Comparison of ENCODE assay signal across 24 cellular contexts in genomic region chr2:207683438-207683837, GRCh38. TPM values are rescaled to one million over a fixed set of nuclear protein-coding genes. Genes with fewer than 3 reads are reported as not detected.
DNase-seq lines count a peak whose midpoint lies in the region; ATAC-seq and TF ChIP-seq lines count a peak whose summit lies in the region.
"Had no signal": no experiment of that assay in that cellular context is flagged by ENCODE, and none has a peak within 500 bp of the region (broad histone marks: within the 10 kb centered on the region; RNA-seq: fewer than 3 reads in every experiment).

No MANE protein-coding gene starts in this region.

- TF ChIP-seq CTCF in AG09309 (IDR thresholded peaks at IDR 0.05; ENCODE audit: control insufficient read depth, insufficient read depth, low read depth, low read length, missing control alignments) (no peak), IMR-90 (conservative IDR thresholded peaks at IDR 0.05; ENCODE audit: low read depth, low read length) (no peak), chondrocyte (IDR thresholded peaks at IDR 0.05) (no peak), osteoblast (IDR thresholded peaks at IDR 0.05; ENCODE audit: extremely low read depth, low read depth, low read length) (no peak), RWPE1 (conservative IDR thresholded peaks at IDR 0.05; ENCODE audit: low read depth) (no peak), WERI-Rb-1 (IDR thresholded peaks at IDR 0.05; ENCODE audit: low read depth, low read length) (no peak)

- H3K4ac ChIP-seq in IMR-90 (ENCODE audit: low read depth, low read length): peak overlapping the region; percentile 72

- BruUV-seq in IMR-90 (replicated peaks; lab: Mats Ljungman, UMichigan): no TSS peak

- intact Hi-C loops in IMR-90 (cut with micrococcal nuclease): loop anchor here (5.0 kb wide), 1 partner anchor 41 kb away; no protein-coding TSS in a partner anchor

- 88% methylated on average over 3 of the region's 5 CpGs; no CpG with 5 or more reads in 1 of the 2 experiments for WGBS in IMR-90 (ENCODE audit: extremely low coverage in 2 of 2, insufficient read length in 1 of 2), 2 experiments

- no peaks in the 10 kb centered on the region for H3K79me1 ChIP-seq in IMR-90 (ENCODE audit: low read depth in 1 of 2, low read length in 2 of 2)

- 0 out of 2 replicates have a peak overlapping the region, but pooled peaks have one; percentile 6 for H2BK120ac ChIP-seq in IMR-90 (ENCODE audit: low read depth, low read length)

- no peak overlapping the region for H3K4me3 Mint-ChIP-seq in chondrocyte (ENCODE audit: unreplicated experiment)
- H3K4me3 Mint-ChIP-seq: central memory CD8-positive, alpha-beta T cell; memory B cell; naive thymus-derived CD4-positive, alpha-beta T cell had no signal

- POLR2A ChIA-PET in IMR-90 (lab: Charles Lee; ENCODE audit: unreplicated experiment) (no interaction called here), RWPE1 (lab: Yijun Ruan, JAX; ENCODE audit: low non-redundant PET) (interaction anchor here (0.9 to 1.1 kb wide), 2 partner anchors 28 to 57 kb away, joined by 3 to 4 read pairs; partner anchors contain the start of gene CCNYL1)

- H3K27ac Mint-ChIP-seq in chondrocyte (ENCODE audit: unreplicated experiment): peak overlapping the region; percentile 88
- H3K27ac Mint-ChIP-seq: memory B cell had no signal

- H3K18ac ChIP-seq in IMR-90 (ENCODE audit: low read depth, low read length): no peak overlapping the region

- no peaks in the 10 kb centered on the region for H3K79me2 ChIP-seq in osteoblast (ENCODE audit: insufficient read depth, low read length)

- dilution Hi-C loops in IMR-90 (cut with HindIII; ENCODE audit: low sequenced_read_pairs, unreplicated experiment): no loop called here

- H3K9me1 ChIP-seq in IMR-90 (ENCODE audit: insufficient read depth, low read length): peaks cover 3% of the 10 kb centered on the region; the same call in 1 of the 2 replicates

- no peak overlapping the region for H3K14ac ChIP-seq in IMR-90 (replicated peaks; ENCODE audit: low read depth, low read length)

- no peak overlapping the region for H4K8ac ChIP-seq in IMR-90 (ENCODE audit: low read depth in 2 of 2, low read length in 2 of 2)

- peaks cover 6% of the 10 kb centered on the region for H3K4me1 ChIP-seq in IMR-90 (ENCODE audit: control insufficient read depth, insufficient read depth, low read length)
- H3K4me1 ChIP-seq in osteoblast (ENCODE audit: insufficient read depth, low read length): peaks cover 14% of the 10 kb centered on the region
- H3K4me1 ChIP-seq: heart right ventricle had no signal

- H3K23ac ChIP-seq in IMR-90 (ENCODE audit: low read depth, low read length): no peak overlapping the region

- peak; percentile 2 for DNase-seq in AG09309 (ENCODE audit: low read depth)
- DNase-seq in IMR-90: no peak
- DNase-seq in chondrocyte (ENCODE audit: low spot score): no peak
- peak; percentile 79 for DNase-seq in osteoblast (ENCODE audit: insufficient read length, low spot score, missing footprints)
- DNase-seq in substantia nigra (lab: John Stamatoyannopoulos, UW): no peak
- no peak for DNase-seq in RWPE1 (ENCODE audit: low spot score)
- no peak for DNase-seq in WERI-Rb-1
- DNase-seq in cortex of kidney (lab: John Stamatoyannopoulos, UW): no peak
- DNase-seq: activated CD4-positive, alpha-beta T cell treated with anti-CD3 and anti-CD28 coated beads, Interleukin-2, amount 50 U/mL, for 48 hours; activated CD8-positive, alpha-beta memory T cell treated with anti-CD3 and anti-CD28 coated beads, Interleukin-2, amount 50 U/mL, for 4 hours; anterior cingulate cortex; heart right ventricle; Kasumi-1; naive thymus-derived CD4-positive, alpha-beta T cell; NCI-H1694; NCI-H774; nucleus accumbens; SHP77; stimulated activated CD4-positive, alpha-beta T cell treated with anti-CD3 and anti-CD28 coated beads, Interleukin-2, amount 100 ng/mL, for 24 hours had no signal

- peak overlapping the region; percentile 38; the same call in 1 of the 2 replicates for H2BK20ac ChIP-seq in IMR-90 (ENCODE audit: low read depth, low read length)

- no peak overlapping the region for H4K91ac ChIP-seq in IMR-90 (ENCODE audit: insufficient read depth, low read depth, low read length)

- CTCF ChIA-PET in IMR-90 (lab: Yijun Ruan, JAX): no interaction called here
- CTCF ChIA-PET in RWPE1 (lab: Yijun Ruan, JAX): no interaction called here

- H4K5ac ChIP-seq in IMR-90 (ENCODE audit: low read depth, low read length): no peak overlapping the region

- no peak overlapping the region for H2BK5ac ChIP-seq in IMR-90 (ENCODE audit: low read depth, low read length, poor library complexity, severe bottlenecking)

- no peak overlapping the region; the same call in 1 of the 2 replicates for H2AK5ac ChIP-seq in IMR-90 (ENCODE audit: low read depth, low read length)

- no peaks in the 10 kb centered on the region for H3K36me3 Mint-ChIP-seq in chondrocyte (ENCODE audit: low read depth)
- H3K36me3 Mint-ChIP-seq: activated naive CD4-positive, alpha-beta T cell treated with anti-CD3 and anti-CD28 coated beads, Interleukin-2, amount 50 U/mL, for 72 hours had no signal

- no peaks in the 10 kb centered on the region for H3K9me3 Mint-ChIP-seq in chondrocyte (ENCODE audit: low read depth)
- H3K9me3 Mint-ChIP-seq: activated naive CD4-positive, alpha-beta T cell treated with anti-CD3 and anti-CD28 coated beads, Interleukin-2, amount 50 U/mL, for 72 hours; central memory CD8-positive, alpha-beta T cell; memory B cell; naive thymus-derived CD4-positive, alpha-beta T cell had no signal

- H3K9me3 ChIP-seq in IMR-90 (ENCODE audit: control insufficient read depth, insufficient read depth, low read length) (no peaks in the 10 kb centered on the region; the same call in 1 of the 2 replicates), osteoblast (ENCODE audit: low read depth, low read length) (no peaks in the 10 kb centered on the region), WERI-Rb-1 (ENCODE audit: severe bottlenecking) (no peaks in the 10 kb centered on the region)
- H3K9me3 ChIP-seq: heart right ventricle had no signal

- TF ChIP-seq RAD21 in IMR-90 (IDR thresholded peaks at IDR 0.05; ENCODE audit: low read length): no peak

- H3K36me3 ChIP-seq in IMR-90 (ENCODE audit: control insufficient read depth, insufficient read depth, low read length) (no peaks in the 10 kb centered on the region), osteoblast (ENCODE audit: insufficient read depth, low read length) (no peaks in the 10 kb centered on the region), WERI-Rb-1 (no peaks in the 10 kb centered on the region)
- H3K36me3 ChIP-seq: heart right ventricle had no signal

- H3K27ac ChIP-seq in IMR-90 (ENCODE audit: insufficient read depth, low read length): no peak overlapping the region
- H3K27ac ChIP-seq in osteoblast (ENCODE audit: low read depth, low read length): peak overlapping the region; percentile 53
- H3K27ac ChIP-seq in substantia nigra (ENCODE audit: low read depth, low read length, poor library complexity, severe bottlenecking): no peak overlapping the region
- no peak overlapping the region for H3K27ac ChIP-seq in RWPE1
- no peak overlapping the region for H3K27ac ChIP-seq in WERI-Rb-1
- H3K27ac ChIP-seq: C4-2B, heart right ventricle, skin epidermis had no signal

- ATAC-seq in IMR-90 (ENCODE audit: low read depth): peak; percentile 13
- ATAC-seq: heart right ventricle; naive thymus-derived CD4-positive, alpha-beta T cell had no signal

- H3K27me3 ChIP-seq in IMR-90 (ENCODE audit: control insufficient read depth, insufficient read depth, low read length) (no peaks in the 10 kb centered on the region), osteoblast (ENCODE audit: insufficient read depth, low read length) (peaks cover 10% of the 10 kb centered on the region), WERI-Rb-1 (ENCODE audit: insufficient read depth, low read depth, severe bottlenecking) (no peaks in the 10 kb centered on the region)

- no peak overlapping the region for H3K4me2 ChIP-seq in IMR-90 (ENCODE audit: low read depth, low read length)
- H3K4me2 ChIP-seq in osteoblast (ENCODE audit: insufficient read depth, low read length): peak overlapping the region; percentile 53

- H3K9ac ChIP-seq in IMR-90 (ENCODE audit: low read depth, low read length): no peak overlapping the region

- no peak overlapping the region for H2AK9ac ChIP-seq in IMR-90 (replicated peaks; ENCODE audit: low read depth, low read length, poor library complexity)

- H2BK15ac ChIP-seq in IMR-90 (ENCODE audit: low read depth, low read length): 0 out of 3 replicates have a peak overlapping the region, but pooled peaks have one; percentile 12

- H3K4me3 ChIP-seq in AG09309 (ENCODE audit: control insufficient read depth, low read depth, low read length): no peak overlapping the region
- no peak overlapping the region for H3K4me3 ChIP-seq in IMR-90 (ENCODE audit: insufficient read depth, low read depth, low read length)
- no peak overlapping the region for H3K4me3 ChIP-seq in osteoblast (ENCODE audit: insufficient read depth, low read length)
- H3K4me3 ChIP-seq in WERI-Rb-1 (ENCODE audit: low read depth, low read length): no peak overlapping the region
- H3K4me3 ChIP-seq: heart right ventricle, skin epidermis had no signal

- in situ Hi-C loops in IMR-90 (cut with MboI; ENCODE audit: low sequenced_read_pairs): no loop called here

- peaks cover 17% of the 10 kb centered on the region for H3K4me1 Mint-ChIP-seq in chondrocyte (ENCODE audit: low read depth)
- H3K4me1 Mint-ChIP-seq: central memory CD8-positive, alpha-beta T cell had no signal

- H3K56ac ChIP-seq in IMR-90 (ENCODE audit: extremely low read depth, insufficient read depth, low read length): no peak overlapping the region

- H3K27me3 Mint-ChIP-seq in chondrocyte (ENCODE audit: low read depth): no peaks in the 10 kb centered on the region
- H3K27me3 Mint-ChIP-seq: memory B cell had no signal

- H4K20me1 ChIP-seq in IMR-90 (ENCODE audit: insufficient read depth, low read length): peaks cover 4% of the 10 kb centered on the region; the same call in 1 of the 2 replicates
- H4K20me1 ChIP-seq in osteoblast (ENCODE audit: insufficient read depth, low read length): no peaks in the 10 kb centered on the region

- no peak overlapping the region for H2AFZ ChIP-seq in IMR-90 (replicated peaks; ENCODE audit: low read length, poor library complexity)
- no peak overlapping the region for H2AFZ ChIP-seq in osteoblast (ENCODE audit: low read length)

- TF ChIP-seq POLR2A in IMR-90 (IDR thresholded peaks at IDR 0.05; ENCODE audit: low read depth, low read length): no peak

TF ChIP-seq in IMR-90, 13 proteins besides CTCF, POLR2A, EP300 and RAD21 (continues in another document):
- TF ChIP-seq MAFK (IDR thresholded peaks at IDR 0.05; ENCODE audit: low read depth, low read length): no peak

RNA-seq across cellular contexts. Expression of gene CCNYL1, which starts 28.0 kb away (rescaled TPM):
- total RNA-seq in IMR-90 (2012; rRNA removed) (5.4 and 6.7 TPM in 2 replicates), chondrocyte (17.4 to 25.3 TPM (median 24.7 TPM) in 3 replicates), osteoblast (14.1 and 15.9 TPM in 2 replicates)
- 5.7 and 7.3 TPM in 2 replicates for polyA plus RNA-seq in IMR-90 (2012; rRNA removed)
- polyA plus RNA-seq in IMR-90 (2012; cell fraction: cytosol; rRNA removed): 2.9 and 3.5 TPM in 2 replicates
- 3.3 and 13.0 TPM in 2 replicates for polyA plus RNA-seq in IMR-90 (2012; cell fraction: nucleus; rRNA removed; ENCODE audit: low replicate concordance)

RNA-seq across cellular contexts. Expression of gene METTL21A, which starts 58.2 kb away (rescaled TPM):
- total RNA-seq in IMR-90 (2012; rRNA removed): 5.9 and 11.4 TPM in 2 replicates
- 11.1 and 11.6 TPM in 2 replicates for polyA plus RNA-seq in IMR-90 (2012; rRNA removed)
- polyA plus RNA-seq in IMR-90 (2012; cell fraction: cytosol; rRNA removed): 10.6 and 10.7 TPM in 2 replicates
- polyA plus RNA-seq in IMR-90 (2012; cell fraction: nucleus; rRNA removed; ENCODE audit: low replicate concordance): 3.7 and 5.9 TPM in 2 replicates
- total RNA-seq in chondrocyte: 11.8 to 16.1 TPM (median 12.7 TPM) in 3 replicates
- total RNA-seq in osteoblast: 8.5 and 13.4 TPM in 2 replicates

Comparison
In these comparisons a context has a peak if more than half of its experiments do, and no peak if none do; other contexts are left out.
1. DNase-seq: peak in AG09309 (single experiment) and osteoblast (single experiment); none in IMR-90 (single experiment), chondrocyte (single experiment), substantia nigra (0 of 49), RWPE1 (single experiment), WERI-Rb-1 (single experiment) and cortex of kidney (single experiment).